In genomic region chr9:18893491-18893890, GRCh38 we compare ENCODE assay signal across 29 cellular contexts.
"Had no signal": no experiment of that assay in that cellular context is flagged by ENCODE, and none has a peak within 500 bp of the region (broad histone marks: within the 10 kb centered on the region; RNA-seq: fewer than 3 reads in every experiment).

No MANE protein-coding gene starts in this region.

- H3K4me3 ChIP-seq: body of pancreas, cardiac muscle cell had no signal

- ATAC-seq: activated CD8-positive, alpha-beta memory T cell treated with anti-CD3 and anti-CD28 coated beads, Interleukin-2, amount 10 ng/mL, durations not matched to agents 7 days and 5 days; activated CD8-positive, alpha-beta T cell treated with anti-CD3 and anti-CD28 coated beads, Interleukin-2, amount 10 ng/mL, durations not matched to agents 7 days and 5 days; activated naive CD8-positive, alpha-beta T cell treated with anti-CD3 and anti-CD28 coated beads, Interleukin-2, amount 50 U/mL, for 24 hours; body of pancreas had no signal

- H3K27ac ChIP-seq: body of pancreas, cardiac muscle cell, VCaP had no signal

- H3K4me1 ChIP-seq: body of pancreas had no signal

- DNase-seq: activated B cell treated with CpG ODN at 0.5 μM for 24 hours; activated CD4-positive, alpha-beta memory T cell treated with anti-CD3 and anti-CD28 coated beads, Interleukin-2, amount 10 ng/mL, durations not matched to agents 7 days and 5 days; activated CD4-positive, alpha-beta T cell treated with anti-CD3 and anti-CD28 coated beads for 4 hours; activated CD4-positive, alpha-beta T cell treated with anti-CD3 and anti-CD28 coated beads, Interleukin-2, amount 10 ng/mL, durations not matched to agents 24 days and 14 days; activated CD4-positive, alpha-beta T cell treated with anti-CD3 and anti-CD28 coated beads, Interleukin-2, amount 50 U/mL, for 1 hour; activated CD4-positive, alpha-beta T cell treated with anti-CD3 and anti-CD28 coated beads, Interleukin-2, amount 50 U/mL, for 4 hours; activated CD4-positive, CD25-positive, alpha-beta regulatory T cell treated with anti-CD3 and anti-CD28 coated beads, Interleukin-2, amount 50 U/mL, for 72 hours; activated CD8-positive, alpha-beta memory T cell treated with anti-CD3 and anti-CD28 coated beads for 24 hours; activated CD8-positive, alpha-beta memory T cell treated with anti-CD3 and anti-CD28 coated beads, Interleukin-2, amount 10 ng/mL, durations not matched to agents 7 days and 5 days; activated CD8-positive, alpha-beta memory T cell treated with anti-CD3 and anti-CD28 coated beads, Interleukin-2, amount 50 U/mL, for 48 hours; activated CD8-positive, alpha-beta T cell treated with anti-CD3 and anti-CD28 coated beads, Interleukin-2, amount 10 ng/mL, durations not matched to agents 7 days and 5 days; activated effector memory CD4-positive, alpha-beta T cell treated with Interleukin-2 at 50 U/mL for 16 hours; activated gamma-delta T cell; activated naive CD4-positive, alpha-beta T cell treated with anti-CD3 and anti-CD28 coated beads, Interleukin-2, amount 10 ng/mL, durations not matched to agents 7 days and 5 days; activated naive CD4-positive, alpha-beta T cell treated with Interleukin-2 at 50 U/mL for 16 hours; activated naive CD8-positive, alpha-beta T cell treated with anti-CD3 and anti-CD28 coated beads, Interleukin-2, amount 10 ng/mL, durations not matched to agents 7 days and 5 days; activated naive CD8-positive, alpha-beta T cell treated with anti-CD3 and anti-CD28 coated beads, Interleukin-2, amount 50 U/mL, for 24 hours; activated T-cell treated with anti-CD3 and anti-CD28 coated beads, Interleukin-2, amount 50 U/mL, for 24 hours; activated T-cell treated with anti-CD3 and anti-CD28 coated beads, Interleukin-2, amount 50 U/mL, for 48 hours; amniotic stem cell; aorta; body of pancreas; caudate nucleus; cerebellar nuclear complex; T-helper 1 cell; T-helper 2 cell; T-helper 9 cell had no signal

- H3K36me3 ChIP-seq: cardiac muscle cell had no signal

- H3K27me3 ChIP-seq: body of pancreas, cardiac muscle cell had no signal
